Comparison of ENCODE assay signal across 8 cellular contexts in the genomic region with DNA sequence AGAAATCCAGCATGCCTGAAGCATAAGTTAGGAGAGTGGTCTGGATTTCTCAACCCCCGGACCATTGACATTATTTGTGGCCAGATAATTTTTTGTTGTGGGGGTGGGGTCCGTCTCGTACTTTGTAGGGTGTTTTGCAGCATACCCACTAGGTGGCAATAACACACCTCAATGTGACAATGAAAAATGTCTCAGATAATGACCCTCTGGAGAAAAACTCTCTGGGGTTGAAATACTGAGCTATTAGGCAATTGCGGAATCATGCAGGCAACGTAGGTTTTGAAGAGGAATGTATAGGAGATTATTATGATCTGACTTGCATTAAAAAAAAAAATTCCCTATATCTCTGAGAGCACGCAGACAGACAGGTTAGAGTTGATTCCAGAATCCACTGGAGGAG. TPM values are rescaled to one million over a fixed set of nuclear protein-coding genes. Genes with fewer than 3 reads are reported as not detected.
DNase-seq lines count a peak whose midpoint lies in the region; ATAC-seq and TF ChIP-seq lines count a peak whose summit lies in the region.

No MANE protein-coding gene starts in this region.

- H3K4me1 Mint-ChIP-seq in progenitor cell of endocrine pancreas (ENCODE audit: low read depth), result peaks cover 16% of the 10 kb centered on the region

- no peaks in the 10 kb centered on the region for H3K36me3 Mint-ChIP-seq in progenitor cell of endocrine pancreas (ENCODE audit: insufficient read depth)

- ATAC-seq in HG03095 (IDR thresholded peaks at IDR 0.05; ENCODE audit: unreplicated experiment), result peak; percentile 62
- no peak for ATAC-seq in HG02852 (IDR thresholded peaks at IDR 0.05; ENCODE audit: unreplicated experiment)

- peak; percentile 27 for DNase-seq in SIG-M5 treated with dmso at 0.1 percent for 504 hours (lab: John Stamatoyannopoulos, UW; ENCODE audit: unreplicated experiment)
- no peak for DNase-seq in SIG-M5 (lab: John Stamatoyannopoulos, UW)
- DNase-seq in SW480 (ENCODE audit: low spot score), result peak; percentile 39
- no peak for DNase-seq in progenitor cell of endocrine pancreas (ENCODE audit: low spot score, unreplicated experiment)
- DNase-seq in epidermal melanocyte (ENCODE audit: insufficient read length, low spot score), result no peak
- no peak for DNase-seq in cerebellar nuclear complex (lab: John Stamatoyannopoulos, UW)

- H3K27ac Mint-ChIP-seq in progenitor cell of endocrine pancreas, result no peak overlapping the region

- H3K4me3 Mint-ChIP-seq in progenitor cell of endocrine pancreas (ENCODE audit: low read depth), result no peak overlapping the region

- no peaks in the 10 kb centered on the region for H3K9me3 Mint-ChIP-seq in progenitor cell of endocrine pancreas (ENCODE audit: low read depth)

- H3K27me3 Mint-ChIP-seq in progenitor cell of endocrine pancreas, result no peaks in the 10 kb centered on the region

- peak; percentile 57 for TF ChIP-seq CTCF in progenitor cell of endocrine pancreas (IDR thresholded peaks at IDR 0.05; ENCODE audit: unreplicated experiment)

RNA-seq across cellular contexts. Expression of gene RRP15, which starts 25.3 kb away (rescaled TPM):
- 24.6 and 25.3 TPM in 2 replicates for total RNA-seq in progenitor cell of endocrine pancreas

Comparison
In these comparisons a context has a peak if more than half of its experiments do, and no peak if none do; other contexts are left out.
1. DNase-seq: peak in SIG-M5 treated with dmso at 0.1 percent for 504 hours (single experiment) and SW480 (single experiment); none in SIG-M5 (single experiment), progenitor cell of endocrine pancreas (single experiment), epidermal melanocyte (single experiment) and cerebellar nuclear complex (0 of 2).